In the genomic region with DNA sequence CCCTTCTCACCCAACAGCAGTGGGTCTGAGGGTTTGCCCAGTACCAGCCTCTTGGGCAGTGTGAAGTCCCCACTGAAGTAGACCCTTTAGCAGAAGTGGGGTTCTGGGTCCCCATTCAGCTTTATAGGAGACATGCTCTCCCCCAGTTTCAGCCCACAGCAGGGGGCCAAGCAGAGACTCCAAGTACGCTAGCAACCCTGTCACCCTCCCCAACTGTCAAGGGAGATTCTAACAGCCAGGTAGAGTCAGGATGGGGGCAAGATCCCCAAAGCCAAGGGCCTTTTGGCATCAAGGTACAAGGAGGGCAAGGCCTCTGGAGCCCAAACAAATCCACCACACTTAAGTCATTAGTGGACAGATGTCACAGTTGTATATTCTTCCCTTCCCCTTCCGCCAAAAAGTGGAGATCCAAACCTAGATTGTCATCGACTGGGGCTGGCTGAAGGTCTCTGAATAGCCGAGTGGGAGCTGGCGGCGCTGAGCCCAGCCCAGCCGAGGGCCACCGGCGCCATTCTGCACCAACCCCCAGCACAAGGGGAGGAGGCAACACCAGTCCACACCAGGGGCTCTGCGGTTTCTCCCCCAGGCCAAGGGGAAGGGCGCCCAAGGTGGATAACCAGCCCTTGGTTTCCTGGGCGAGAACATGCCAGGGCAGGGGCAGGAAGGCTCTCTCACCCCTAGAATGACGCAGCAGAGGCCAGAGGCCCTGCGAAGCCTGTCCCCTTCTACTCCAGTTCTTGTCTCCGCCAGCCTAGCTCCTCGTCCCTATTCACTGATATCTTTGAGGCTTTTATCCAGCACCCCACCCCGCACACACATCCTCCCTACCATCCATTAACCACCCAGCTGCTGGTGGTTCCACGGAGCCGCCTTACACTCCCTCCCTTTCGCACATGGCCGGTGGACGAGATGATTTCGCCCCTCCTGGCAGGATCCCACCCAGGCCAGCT, we compare ENCODE assay signal across 1 cellular context.
TF ChIP-seq lines count a peak whose summit lies in the region.

No MANE protein-coding gene starts in this region.

TF ChIP-seq in HCT116, 20 proteins besides CTCF, POLR2A, EP300 and RAD21 (continued from another document):
- no peak for TF ChIP-seq FOSL1 (IDR thresholded peaks at IDR 0.05; ENCODE audit: low read depth)
- TF ChIP-seq TCF7L2 (IDR thresholded peaks at IDR 0.05; ENCODE audit: borderline replicate concordance, extremely low read depth, insufficient read depth, insufficient read length), result no peak
